24 cellular contexts compared by ENCODE assay signal in the genomic region with DNA sequence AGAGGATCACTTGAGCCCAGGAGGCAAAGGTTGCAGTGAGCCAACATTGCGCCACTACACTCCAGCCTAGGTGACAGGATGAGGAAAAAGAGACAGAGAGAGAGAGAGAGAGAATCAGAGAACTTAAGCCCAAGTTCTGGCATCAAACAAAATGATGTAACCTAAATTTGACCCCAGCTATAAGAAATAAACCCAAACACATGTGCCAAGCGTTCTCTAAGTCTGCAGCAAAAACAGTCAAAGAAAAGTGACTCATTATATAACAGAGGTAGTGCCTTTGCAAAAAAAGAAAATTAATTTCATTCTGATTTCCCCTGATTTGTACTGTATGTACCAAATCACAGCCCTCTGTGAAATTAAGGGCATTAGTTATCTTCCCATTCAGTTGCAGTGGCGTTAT.
"Had no signal": no experiment of that assay in that cellular context is flagged by ENCODE, and none has a peak within 500 bp of the region (broad histone marks: within the 10 kb centered on the region; RNA-seq: fewer than 3 reads in every experiment).

No MANE protein-coding gene starts in this region.

- H3K4me1 Mint-ChIP-seq: stimulated activated naive CD8-positive, alpha-beta T cell treated with anti-CD3 and anti-CD28 coated beads, Interleukin-15, amount 100 ng/mL, for 72 hours had no signal

- DNase-seq: activated CD4-positive, alpha-beta T cell treated with anti-CD3 and anti-CD28 coated beads for 1 hour; activated CD8-positive, alpha-beta memory T cell treated with anti-CD3 and anti-CD28 coated beads for 24 hours; activated CD8-positive, alpha-beta memory T cell treated with anti-CD3 and anti-CD28 coated beads, Interleukin-2, amount 50 U/mL, for 48 hours; activated effector memory CD4-positive, alpha-beta T cell treated with anti-CD3 and anti-CD28 coated beads, Interleukin-2, amount 50 U/mL, for 16 hours; activated naive CD4-positive, alpha-beta T cell treated with anti-CD3 and anti-CD28 coated beads, Interleukin-2, amount 50 U/mL, for 16 hours; activated T-cell treated with anti-CD3 and anti-CD28 coated beads, Interleukin-2, amount 50 U/mL, for 48 hours; effector CD8-positive, alpha-beta T cell; hypothalamus; occipital lobe; posterior cingulate gyrus; stimulated activated CD4-positive, alpha-beta T cell treated with anti-CD3 and anti-CD28 coated beads, Interleukin-2, amount 100 ng/mL, for 24 hours; stimulated activated naive CD8-positive, alpha-beta T cell treated with anti-CD3 and anti-CD28 coated beads, Interleukin-15, amount 100 ng/mL, for 72 hours; T-helper 2 cell; trophoblast cell; WERI-Rb-1 had no signal

- H3K27ac ChIP-seq: ascending aorta, esophagus muscularis mucosa, vagina, WERI-Rb-1 had no signal

- H3K27ac Mint-ChIP-seq: dendritic cell treated with granulocyte-macrophage colony-stimulating factor and Interleukin-4, amounts not matched to agents 40 ng/mL and 50 ng/mL, for 4 days; natural killer cell treated with Interleukin-12 subunit alpha and Interleukin-12 subunit beta and Interleukin-15 and Interleukin-18, amount 100 ng/mL, for 72 hours had no signal

- H3K9me3 ChIP-seq: ascending aorta, esophagus muscularis mucosa, vagina had no signal

- H3K4me1 ChIP-seq: ascending aorta had no signal

- H3K9me3 Mint-ChIP-seq: dendritic cell treated with granulocyte-macrophage colony-stimulating factor and Interleukin-4, amounts not matched to agents 40 ng/mL and 50 ng/mL, for 4 days had no signal

- H3K4me3 ChIP-seq: ascending aorta, esophagus muscularis mucosa, lung, vagina had no signal

- H3K36me3 ChIP-seq: ascending aorta, esophagus muscularis mucosa, vagina, WERI-Rb-1 had no signal

- FAIRE-seq: endothelial cell of umbilical vein, frontal cortex, keratinocyte had no signal

- ATAC-seq: natural killer cell treated with Interleukin-12 subunit alpha and Interleukin-12 subunit beta and Interleukin-15 and Interleukin-18, amount 100 ng/mL, for 72 hours; stimulated activated naive CD8-positive, alpha-beta T cell treated with anti-CD3 and anti-CD28 coated beads, Interleukin-15, amount 100 ng/mL, for 72 hours had no signal

- H3K27me3 ChIP-seq: ascending aorta, esophagus muscularis mucosa, vagina had no signal

- H3K36me3 Mint-ChIP-seq: natural killer cell treated with Interleukin-12 subunit alpha and Interleukin-12 subunit beta and Interleukin-15 and Interleukin-18, amount 100 ng/mL, for 72 hours had no signal

- H3K4me3 Mint-ChIP-seq: dendritic cell treated with granulocyte-macrophage colony-stimulating factor and Interleukin-4, amounts not matched to agents 40 ng/mL and 50 ng/mL, for 4 days; natural killer cell treated with Interleukin-12 subunit alpha and Interleukin-12 subunit beta and Interleukin-15 and Interleukin-18, amount 100 ng/mL, for 72 hours; stimulated activated naive CD8-positive, alpha-beta T cell treated with anti-CD3 and anti-CD28 coated beads, Interleukin-15, amount 100 ng/mL, for 72 hours had no signal
